Comparison of ENCODE assay signal across 9 cellular contexts in the genomic region with DNA sequence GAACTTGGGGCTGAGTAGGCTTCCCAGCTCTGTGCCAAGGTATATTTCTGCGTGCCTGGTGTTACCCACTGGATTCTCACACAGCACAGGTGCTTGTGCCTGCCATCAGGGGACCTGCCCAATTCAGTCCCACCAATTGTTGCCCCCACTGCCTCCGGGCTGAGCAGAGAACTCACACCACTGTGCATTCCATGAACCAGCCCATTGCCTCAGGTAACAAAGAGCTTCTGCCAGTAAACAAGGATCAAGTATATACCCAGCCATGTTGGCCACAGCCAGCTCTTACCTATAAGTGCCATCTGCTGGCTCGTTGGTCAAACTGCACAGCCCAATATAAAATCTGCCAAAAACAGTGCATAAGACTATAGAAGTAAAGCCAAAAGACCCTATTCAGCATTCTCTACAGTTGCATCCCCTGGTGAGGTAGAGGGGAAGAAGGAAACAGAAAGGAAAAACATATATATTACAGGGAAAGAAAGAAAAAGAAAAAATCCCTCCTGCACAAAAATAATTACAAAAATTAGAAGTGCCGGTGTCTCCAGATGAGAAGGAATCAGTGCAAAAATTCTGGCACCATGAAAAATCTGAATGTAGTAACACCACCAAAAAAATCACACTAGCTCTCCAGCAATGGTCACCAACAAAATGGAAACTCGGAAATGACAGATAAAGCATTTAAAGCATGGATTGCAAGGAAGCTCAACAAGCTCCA.
DNase-seq lines count a peak whose midpoint lies in the region; ATAC-seq, FAIRE-seq and TF ChIP-seq lines count a peak whose summit lies in the region.
"Had no signal": no experiment of that assay in that cellular context is flagged by ENCODE, and none has a peak within 500 bp of the region (broad histone marks: within the 10 kb centered on the region; RNA-seq: fewer than 3 reads in every experiment).

No MANE protein-coding gene starts in this region.

- H3K4me3 ChIP-seq in A549 (no peak overlapping the region), endodermal cell (ENCODE audit: low read length) (no peak overlapping the region), pancreas (no peak overlapping the region)
- H3K4me3 ChIP-seq: HAP-1 had no signal

- TF ChIP-seq POLR2A in A549 (IDR thresholded peaks at IDR 0.05; ENCODE audit: low read length) = no peak
- no peak for TF ChIP-seq POLR2A in GM18505 (IDR thresholded peaks at IDR 0.05; ENCODE audit: borderline replicate concordance, extremely low read depth, insufficient read depth, insufficient read length)

- H3K27ac ChIP-seq in A549 (no peak overlapping the region), endodermal cell (ENCODE audit: low read depth, low read length) (no peak overlapping the region), pancreas (no peak overlapping the region)

- H3K36me3 ChIP-seq in endodermal cell (ENCODE audit: control insufficient read depth, insufficient read depth, low read length) (no peaks in the 10 kb centered on the region), pancreas (no peaks in the 10 kb centered on the region)
- H3K36me3 ChIP-seq: HAP-1 had no signal

- WGBS in A549 (ENCODE audit: missing lambda C conversion rate) = 29% methylated on average over 3 of the region's 5 CpGs
- 40 to 63% methylated on average over 1 to 5 of the region's 5 CpGs for WGBS in endodermal cell (ENCODE audit: insufficient coverage in 1 of 2, insufficient read length in 1 of 2), 2 experiments
- 41 to 67% methylated on average over 5 of the region's 5 CpGs for WGBS in pancreas, 2 donors

- H3K9me3 ChIP-seq in A549 = peaks cover 11% of the 10 kb centered on the region
- H3K9me3 ChIP-seq in endodermal cell (ENCODE audit: control insufficient read depth, low read length) = peaks cover 30% of the 10 kb centered on the region
- no peaks in the 10 kb centered on the region for H3K9me3 ChIP-seq in pancreas
- H3K9me3 ChIP-seq: HAP-1 had no signal

- ATAC-seq in A549 = peak; percentile 43 to 77; a peak in 4 of 6 replicates
- peak; percentile 84 for ATAC-seq in GM18505 (IDR thresholded peaks at IDR 0.05; ENCODE audit: unreplicated experiment)
- ATAC-seq in HG02870 (IDR thresholded peaks at IDR 0.05; ENCODE audit: unreplicated experiment) = peak; percentile 93
- ATAC-seq in pancreas = peak in 3 of 4 donors; percentile 53 to 71 (median 57)

- no peaks in the 10 kb centered on the region for H3K27me3 Mint-ChIP-seq in endodermal cell (ENCODE audit: insufficient read depth)

- FAIRE-seq in A549 (lab: Jason Lieb, UNC) (no peak), pancreas (lab: Jason Lieb, UNC) (no peak)

- no peaks in the 10 kb centered on the region for H3K4me1 Mint-ChIP-seq in endodermal cell

- intact Hi-C loops in pancreas (cut with DNase I) = no loop called here

- TF ChIP-seq RAD21 in A549 (conservative IDR thresholded peaks at IDR 0.05 in 1 of 2, IDR thresholded peaks at IDR 0.05 in 1 of 2) = peak; percentile 66 to 71

- no peak overlapping the region for H3K9ac ChIP-seq in endodermal cell (ENCODE audit: extremely low read depth, low read length, poor library complexity, severe bottlenecking)

- DNase-seq in A549 (ENCODE audit: low read depth in 1 of 2, low spot score in 1 of 2) (peak in 1 of 2 experiments; percentile 44), NCI-H774 (lab: John Stamatoyannopoulos, UW) (peak; percentile 78), endodermal cell (peak; percentile 61), pancreas (no peak), DMS79 (lab: John Stamatoyannopoulos, UW) (no peak)
- DNase-seq in activated CD8-positive, alpha-beta memory T cell treated with anti-CD3 and anti-CD28 coated beads for 24 hours = no peak

- no peak overlapping the region for H3K27ac Mint-ChIP-seq in endodermal cell

- TF ChIP-seq EP300 in A549 (IDR thresholded peaks at IDR 0.05) = no peak

- H3K4me3 Mint-ChIP-seq in endodermal cell = no peak overlapping the region

- no peak overlapping the region for H3K4me2 ChIP-seq in A549

- no peaks in the 10 kb centered on the region for H3K36me3 Mint-ChIP-seq in endodermal cell (ENCODE audit: low read depth)

- H3K27me3 ChIP-seq in endodermal cell (ENCODE audit: control insufficient read depth, insufficient read depth, low read length, poor library complexity, severe bottlenecking) = no peaks in the 10 kb centered on the region
- no peaks in the 10 kb centered on the region for H3K27me3 ChIP-seq in pancreas

- CTCF ChIA-PET in A549 (lab: Yijun Ruan, JAX) = interaction anchor here (0.7 to 1.6 kb wide), 8 partner anchors 8 to 431 kb away, joined by 3 to 5 read pairs (median 3); no protein-coding TSS in a partner anchor

- no peaks in the 10 kb centered on the region for H3K4me1 ChIP-seq in A549
- H3K4me1 ChIP-seq in endodermal cell (ENCODE audit: control insufficient read depth, insufficient read depth, low read length) = no peaks in the 10 kb centered on the region
- no peaks in the 10 kb centered on the region for H3K4me1 ChIP-seq in pancreas
- H3K4me1 ChIP-seq: HAP-1 had no signal

- TF ChIP-seq CTCF in A549 (IDR thresholded peaks at IDR 0.05) = peak; percentile 32
- TF ChIP-seq CTCF in endodermal cell (conservative IDR thresholded peaks at IDR 0.05) = peak; percentile 80
- TF ChIP-seq CTCF in pancreas (IDR thresholded peaks at IDR 0.05) = peak in 3 of 4 donors; percentile 10 to 20 (median 16)

- H3K9me3 Mint-ChIP-seq in endodermal cell = peaks cover 48% of the 10 kb centered on the region

- POLR2A ChIA-PET in A549 (lab: Yijun Ruan, JAX) = no interaction called here

TF ChIP-seq in A549, 52 proteins besides CTCF, POLR2A, EP300 and RAD21:
- TF ChIP-seq SMC3 (IDR thresholded peaks at IDR 0.05) (peak; percentile 51), FOSB (CRISPR knock-in tag; IDR thresholded peaks at IDR 0.05) (no peak)

Comparison
In these comparisons a context has a peak if more than half of its experiments do, and no peak if none do; other contexts are left out.
1. DNase-seq: peak in NCI-H774 (single experiment) and endodermal cell (single experiment); none in pancreas (0 of 6), activated CD8-positive, alpha-beta memory T cell treated with anti-CD3 and anti-CD28 coated beads for 24 hours (single experiment) and DMS79 (single experiment).
2. CTCF ChIP-seq: peak in every context shown above with its lines; median percentile 80 in endodermal cell; 32 in A549; 16 in pancreas.
3. Peak in every context shown above with its lines, with median percentiles within 50 percentile points of each other: ATAC-seq.